In the genomic region with DNA sequence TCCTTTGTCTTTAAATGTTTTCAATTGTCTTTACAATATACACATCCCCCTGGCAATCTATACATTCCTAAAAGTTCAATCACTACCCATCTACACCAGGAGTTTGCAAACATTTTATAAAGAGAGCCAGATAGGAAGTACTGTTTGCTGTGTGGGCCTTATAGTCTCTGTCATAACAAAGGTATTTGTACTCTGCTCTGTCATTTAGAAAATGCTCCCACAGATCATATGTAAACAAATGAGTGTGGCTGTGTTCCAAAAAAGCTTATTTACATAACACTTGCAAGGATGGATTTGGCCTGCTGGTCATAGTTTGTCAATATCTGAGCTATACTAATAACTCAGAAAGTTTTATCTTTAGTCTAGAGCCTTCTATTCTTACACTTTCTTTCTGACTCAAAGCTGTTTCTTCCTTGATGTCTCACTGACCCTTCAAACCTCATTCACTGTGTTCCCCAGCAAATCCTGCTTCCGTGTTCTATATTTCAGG, we compare ENCODE assay signal across 9 cellular contexts.
DNase-seq lines count a peak whose midpoint lies in the region; ATAC-seq, FAIRE-seq and TF ChIP-seq lines count a peak whose summit lies in the region.
"Had no signal": no experiment of that assay in that cellular context is flagged by ENCODE, and none has a peak within 500 bp of the region (broad histone marks: within the 10 kb centered on the region; RNA-seq: fewer than 3 reads in every experiment).

No MANE protein-coding gene starts in this region.

- intact Hi-C loops in pancreas (cut with DNase I) = no loop called here

- peaks cover 0 to 37% (median 6%) of the 10 kb centered on the region in 6 donors for H3K9me3 Mint-ChIP-seq in immature natural killer cell

- no peaks in the 10 kb centered on the region for H3K27me3 Mint-ChIP-seq in immature natural killer cell (ENCODE audit: low read depth in 3 of 3)

- TF ChIP-seq CTCF in RWPE2 (IDR thresholded peaks at IDR 0.05; ENCODE audit: poor library complexity, severe bottlenecking) = no peak
- no peak for TF ChIP-seq CTCF in pancreas (IDR thresholded peaks at IDR 0.05)

- DNase-seq in RWPE2 (ENCODE audit: low spot score) = no peak
- DNase-seq in pancreas = no peak
- DNase-seq in effector CD8-positive, alpha-beta T cell (lab: John Stamatoyannopoulos, UW) = no peak
- DNase-seq in NCI-H524 (lab: John Stamatoyannopoulos, UW) = no peak
- no peak for DNase-seq in immature natural killer cell
- DNase-seq: amygdala, midbrain had no signal

- ATAC-seq in GM19438 (IDR thresholded peaks at IDR 0.05; ENCODE audit: low read depth, unreplicated experiment) (peak; percentile 84), HG03045 (IDR thresholded peaks at IDR 0.05; ENCODE audit: unreplicated experiment) (peak; percentile 83), RWPE2 (ENCODE audit: low read depth) (peak; percentile 98), pancreas (peak in 3 of 4 donors; percentile 22 to 63 (median 37))

- H3K36me3 Mint-ChIP-seq in immature natural killer cell = no peaks in the 10 kb centered on the region

- no peaks in the 10 kb centered on the region for H3K4me1 Mint-ChIP-seq in immature natural killer cell

- H3K36me3 ChIP-seq in RWPE2 (ENCODE audit: low read depth) = no peaks in the 10 kb centered on the region
- H3K36me3 ChIP-seq in pancreas = no peaks in the 10 kb centered on the region

- H3K27me3 ChIP-seq in RWPE2 (ENCODE audit: insufficient read depth, poor library complexity, severe bottlenecking) (no peaks in the 10 kb centered on the region), pancreas (no peaks in the 10 kb centered on the region)

- no peaks in the 10 kb centered on the region for H3K9me3 ChIP-seq in RWPE2 (ENCODE audit: severe bottlenecking)
- H3K9me3 ChIP-seq in pancreas = no peaks in the 10 kb centered on the region

- H3K4me3 ChIP-seq in RWPE2 (ENCODE audit: severe bottlenecking) = no peak overlapping the region
- H3K4me3 ChIP-seq in pancreas = no peak overlapping the region

- H3K4me1 ChIP-seq in RWPE2 (ENCODE audit: insufficient read depth, poor library complexity, severe bottlenecking) (peaks cover 8% of the 10 kb centered on the region), pancreas (no peaks in the 10 kb centered on the region)

- H3K4me3 Mint-ChIP-seq in immature natural killer cell = no peak overlapping the region

- 72 to 83% methylated on average over 1 of the region's 1 CpG for WGBS in pancreas, 2 donors

- H3K27ac ChIP-seq in RWPE2 (ENCODE audit: poor library complexity, severe bottlenecking) (no peak overlapping the region), pancreas (no peak overlapping the region)

- FAIRE-seq in pancreas (lab: Jason Lieb, UNC) = no peak

- H3K27ac Mint-ChIP-seq in immature natural killer cell = no peak overlapping the region

Comparison
In these comparisons a context has a peak if more than half of its experiments do, and no peak if none do; other contexts are left out.
1. ATAC-seq: peak in every context shown above with its lines; median percentile 98 in RWPE2; 84 in GM19438; 83 in HG03045; 37 in pancreas.